ENCODE assay signal across 12 cellular contexts in genomic region chr1:28847207-28847606, GRCh38. TPM values are rescaled to one million over a fixed set of nuclear protein-coding genes. Genes with fewer than 3 reads are reported as not detected.
DNase-seq lines count a peak whose midpoint lies in the region; ATAC-seq, FAIRE-seq and TF ChIP-seq lines count a peak whose summit lies in the region.
"Not testable (repeated sequence)": the region's sequence is repeated elsewhere in the genome, so short reads cannot be mapped to it uniquely, and the experiment has no call there.
"Had no signal": no experiment of that assay in that cellular context is flagged by ENCODE, and none has a peak within 500 bp of the region (broad histone marks: within the 10 kb centered on the region; RNA-seq: fewer than 3 reads in every experiment).

No MANE protein-coding gene starts in this region.

- not testable (repeated sequence) for H3K9me3 ChIP-seq in lower lobe of right lung, upper lobe of left lung

- not testable (repeated sequence) for H3K27me3 ChIP-seq in lower lobe of right lung (ENCODE audit: low read depth); upper lobe of left lung

- not testable (repeated sequence) for H3K4me3 Mint-ChIP-seq in activated naive CD4-positive, alpha-beta T cell treated with anti-CD3 and anti-CD28 coated beads, Interleukin-2, amount 10 ng/mL, durations not matched to agents 7 days and 5 days; neural crest cell

- H3K4me1 Mint-ChIP-seq in activated naive CD4-positive, alpha-beta T cell treated with anti-CD3 and anti-CD28 coated beads, Interleukin-2, amount 10 ng/mL, durations not matched to agents 7 days and 5 days; neural crest cell: not testable (repeated sequence)

- H3K36me3 Mint-ChIP-seq in activated naive CD4-positive, alpha-beta T cell treated with anti-CD3 and anti-CD28 coated beads, Interleukin-2, amount 10 ng/mL, durations not matched to agents 7 days and 5 days; neural crest cell (ENCODE audit: low read depth): not testable (repeated sequence)

- peak; percentile 2 for DNase-seq in D721Med (ENCODE audit: insufficient read length, low spot score)
- DNase-seq in NCI-H2196 (lab: John Stamatoyannopoulos, UW; ENCODE audit: unreplicated experiment): peak; percentile 19
- not testable (repeated sequence) for DNase-seq in activated naive CD4-positive, alpha-beta T cell treated with anti-CD3 and anti-CD28 coated beads, Interleukin-2, amount 10 ng/mL, durations not matched to agents 7 days and 5 days; neural crest cell (ENCODE audit: low read depth, low spot score)
- peak; percentile 75 for DNase-seq in lower lobe of right lung
- DNase-seq in upper lobe of left lung: peak in 1 of 2 donors; percentile 73

- H3K9me3 Mint-ChIP-seq in activated naive CD4-positive, alpha-beta T cell treated with anti-CD3 and anti-CD28 coated beads, Interleukin-2, amount 10 ng/mL, durations not matched to agents 7 days and 5 days; neural crest cell: not testable (repeated sequence)

- FAIRE-seq in D721Med (lab: Jason Lieb, UNC): not testable (repeated sequence)

- CTCF ChIA-PET in activated naive CD4-positive, alpha-beta T cell treated with anti-CD3 and anti-CD28 coated beads, Interleukin-2, amount 10 ng/mL, durations not matched to agents 7 days and 5 days (lab: Charles Lee): interaction anchor here (0.6 kb wide), 1 partner anchor 38 kb away, joined by 3 read pairs; no protein-coding TSS in a partner anchor

- not testable (repeated sequence) for H3K36me3 ChIP-seq in lower lobe of right lung, upper lobe of left lung

- peak; percentile 76 to 85 for ATAC-seq in lower lobe of right lung
- peak in 1 of 2 donors; percentile 70 for ATAC-seq in upper lobe of left lung (ENCODE audit: low FRiP score in 2 of 2)

- 56 to 80% methylated on average over 1 to 6 of the region's 6 CpGs for WGBS in upper lobe of left lung, 2 donors

- intact Hi-C loops in lower lobe of right lung (cut with DNase I): not testable (repeated sequence)

- not testable (repeated sequence) for H3K4me1 ChIP-seq in lower lobe of right lung
- peaks cover 0 to 13% (median 0%) of the 10 kb centered on the region in 4 donors for H3K4me1 ChIP-seq in upper lobe of left lung

- H3K27ac ChIP-seq in lower lobe of right lung (peak overlapping the region; percentile 56), upper lobe of left lung (peak overlapping the region in 3 of 4 donors; percentile 14 to 42 (median 18))

- not testable (repeated sequence) for TF ChIP-seq EP300 in upper lobe of left lung (IDR thresholded peaks at IDR 0.05)

- not testable (repeated sequence) for H3K27me3 Mint-ChIP-seq in activated naive CD4-positive, alpha-beta T cell treated with anti-CD3 and anti-CD28 coated beads, Interleukin-2, amount 10 ng/mL, durations not matched to agents 7 days and 5 days; neural crest cell (ENCODE audit: low read depth)

- not testable (repeated sequence) for H3K4me3 ChIP-seq in lower lobe of right lung, upper lobe of left lung

- not testable (repeated sequence) for TF ChIP-seq POLR2A in upper lobe of left lung (IDR thresholded peaks at IDR 0.05)

- TF ChIP-seq CTCF in D721Med (IDR thresholded peaks at IDR 0.05; ENCODE audit: insufficient read depth, missing control alignments); lower lobe of right lung (IDR thresholded peaks at IDR 0.05); neural crest cell (conservative IDR thresholded peaks at IDR 0.05); upper lobe of left lung (IDR thresholded peaks at IDR 0.05): not testable (repeated sequence)

- peak overlapping the region; percentile 74 for H3K27ac Mint-ChIP-seq in activated naive CD4-positive, alpha-beta T cell treated with anti-CD3 and anti-CD28 coated beads, Interleukin-2, amount 10 ng/mL, durations not matched to agents 7 days and 5 days
- H3K27ac Mint-ChIP-seq in neural crest cell (ENCODE audit: unreplicated experiment): peak overlapping the region; percentile 32

RNA-seq across cellular contexts. Expression of gene OPRD1, which starts 35.2 kb away (rescaled TPM):
- total RNA-seq in lower lobe of right lung (not detected), neural crest cell (2.8 and 3.9 TPM in 2 replicates), upper lobe of left lung (not detected)
- total RNA-seq: A172; B cell; CD4-positive, alpha-beta T cell; CD8-positive, alpha-beta T cell; G401; GM12878 had no signal
